ENCODE assay signal across 1 cellular context in genomic region chr7:108570146-108570755, GRCh38.
TF ChIP-seq lines count a peak whose summit lies in the region.

No MANE protein-coding gene starts in this region.

TF ChIP-seq in K562, 482 proteins besides CTCF, POLR2A, EP300 and RAD21 (continued from another document):
- no peak for TF ChIP-seq BDP1 (IDR thresholded peaks at IDR 0.05; ENCODE audit: insufficient read depth, insufficient read length)
- no peak for TF ChIP-seq IRF2 (CRISPR knock-in tag; IDR thresholded peaks at IDR 0.05)
- TF ChIP-seq ZBTB17 (CRISPR knock-in tag; IDR thresholded peaks at IDR 0.05), result no peak
